1 cellular context compared by ENCODE assay signal in the genomic region with DNA sequence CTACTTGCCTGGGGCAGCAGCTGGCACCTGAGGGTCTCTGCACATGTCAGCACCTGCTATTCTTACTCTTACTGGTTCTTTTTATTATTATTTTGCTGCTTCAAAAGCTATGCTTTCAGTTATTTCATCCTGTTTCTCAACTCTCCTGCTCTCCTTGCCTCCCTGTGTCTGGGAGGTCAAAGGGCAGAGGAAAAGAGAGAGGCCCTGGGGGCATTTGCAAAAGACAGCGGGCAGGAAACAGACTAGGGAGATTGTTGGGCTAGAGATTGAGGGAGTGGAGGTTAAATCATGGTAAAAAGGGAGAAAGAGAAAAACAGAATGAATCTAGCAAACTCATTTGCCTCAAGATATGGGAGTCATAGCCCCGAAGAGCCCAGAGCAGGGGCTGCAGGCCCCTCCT.
TF ChIP-seq lines count a peak whose summit lies in the region.

No MANE protein-coding gene starts in this region.

TF ChIP-seq in H1, 55 proteins besides CTCF, POLR2A, EP300 and RAD21 (continued from another document):
- TF ChIP-seq HDAC6 (IDR thresholded peaks at IDR 0.05; ENCODE audit: low read depth, low read length) (no peak), POLR2AphosphoS5 (IDR thresholded peaks at IDR 0.05; ENCODE audit: low read depth, low read length) (no peak), SIN3A (conservative IDR thresholded peaks at IDR 0.05 in 1 of 2, IDR thresholded peaks at IDR 0.05 in 1 of 2; ENCODE audit: low read depth in 1 of 2, low read length in 2 of 2) (no peak), NRF1 (IDR thresholded peaks at IDR 0.05; ENCODE audit: low read depth, low read length) (no peak), EZH2 (IDR thresholded peaks at IDR 0.05; ENCODE audit: low read depth, low read length, severe bottlenecking) (no peak), E2F6 (IDR thresholded peaks at IDR 0.05) (no peak)
- TF ChIP-seq, protein P1, sequence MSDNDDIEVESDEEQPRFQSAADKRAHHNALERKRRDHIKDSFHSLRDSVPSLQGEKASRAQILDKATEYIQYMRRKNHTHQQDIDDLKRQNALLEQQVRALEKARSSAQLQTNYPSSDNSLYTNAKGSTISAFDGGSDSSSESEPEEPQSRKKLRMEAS (IDR thresholded peaks at IDR 0.05): no peak
TF ChIP-seq in H1: peak in this region for 0.
